ENCODE assay signal across 19 cellular contexts in genomic region chr12:107805488-107806180, GRCh38. TPM values are rescaled to one million over a fixed set of nuclear protein-coding genes. Genes with fewer than 3 reads are reported as not detected.
DNase-seq lines count a peak whose midpoint lies in the region; ATAC-seq and TF ChIP-seq lines count a peak whose summit lies in the region.
"Had no signal": no experiment of that assay in that cellular context is flagged by ENCODE, and none has a peak within 500 bp of the region (broad histone marks: within the 10 kb centered on the region; RNA-seq: fewer than 3 reads in every experiment).

No MANE protein-coding gene starts in this region.

- no peak overlapping the region for H4K91ac ChIP-seq in neuronal stem cell (ENCODE audit: low read depth, low read length, poor library complexity)

- peaks cover 14% of the 10 kb centered on the region for H3K4me1 Mint-ChIP-seq in dendritic cell treated with granulocyte-macrophage colony-stimulating factor and Interleukin-4, amounts not matched to agents 40 ng/mL and 50 ng/mL, for 4 days (ENCODE audit: low read depth)
- H3K4me1 Mint-ChIP-seq in stimulated activated memory B cell treated with anti-CD40 and anti-IgM and Interleukin-4, amounts not matched to agents 10 μg/mL and 1 μg/mL and 100 μg/mL, for 72 hours = peaks cover 7% of the 10 kb centered on the region
- peaks cover 0 to 2% (median 0%) of the 10 kb centered on the region in 4 donors for H3K4me1 Mint-ChIP-seq in CD4-positive, alpha-beta memory T cell

- no peak overlapping the region for H2AFZ ChIP-seq in neuronal stem cell (ENCODE audit: low read length)
- H2AFZ ChIP-seq: GM23338 had no signal

- POLR2A ChIA-PET in CD4-positive, alpha-beta memory T cell (lab: Charles Lee; ENCODE audit: partially characterized antibody) = no interaction called here

- no peak for TF ChIP-seq CTCF in coronary artery (IDR thresholded peaks at IDR 0.05)

- no peak overlapping the region for H3K4me2 ChIP-seq in neuronal stem cell (ENCODE audit: insufficient read depth, low read length, poor library complexity, severe bottlenecking)
- H3K4me2 ChIP-seq: GM23338 had no signal

- no peak overlapping the region for H2BK120ac ChIP-seq in neuronal stem cell (ENCODE audit: low read depth, low read length)

- H3K27me3 Mint-ChIP-seq in dendritic cell treated with granulocyte-macrophage colony-stimulating factor and Interleukin-4, amounts not matched to agents 40 ng/mL and 50 ng/mL, for 4 days = peaks cover 11% of the 10 kb centered on the region
- no peaks in the 10 kb centered on the region for H3K27me3 Mint-ChIP-seq in stimulated activated memory B cell treated with anti-CD40 and anti-IgM and Interleukin-4, amounts not matched to agents 10 μg/mL and 1 μg/mL and 100 μg/mL, for 72 hours
- H3K27me3 Mint-ChIP-seq in CD4-positive, alpha-beta memory T cell = peaks cover 10 to 12% of the 10 kb centered on the region in 2 donors

- H2AK5ac ChIP-seq in neuronal stem cell (ENCODE audit: low read depth, low read length) = peak overlapping the region; percentile 75

- H4K8ac ChIP-seq in neuronal stem cell (ENCODE audit: low read depth, low read length) = peak overlapping the region; percentile 17

- H3K14ac ChIP-seq in neuronal stem cell (ENCODE audit: low read length) = peak overlapping the region; percentile 94

- no peak overlapping the region for H2BK12ac ChIP-seq in neuronal stem cell (ENCODE audit: low read length)

- no peak overlapping the region for H2BK5ac ChIP-seq in neuronal stem cell (ENCODE audit: low read length)

- no peak overlapping the region for H3K27ac ChIP-seq in coronary artery
- no peak overlapping the region for H3K27ac ChIP-seq in neuronal stem cell (replicated peaks; ENCODE audit: low read length)
- no peak overlapping the region for H3K27ac ChIP-seq in CD4-positive, alpha-beta memory T cell (ENCODE audit: low read depth, low read length)
- H3K27ac ChIP-seq in right cardiac atrium (ENCODE audit: low read length) = no peak overlapping the region

- peaks cover 2% of the 10 kb centered on the region for H3K79me1 ChIP-seq in neuronal stem cell (ENCODE audit: low read depth, low read length)

- CTCF ChIA-PET in CD4-positive, alpha-beta memory T cell (lab: Charles Lee; ENCODE audit: partially characterized antibody) = no interaction called here

- no peaks in the 10 kb centered on the region for H3K4me1 ChIP-seq in neuronal stem cell (ENCODE audit: control insufficient read depth in 2 of 2, insufficient read depth in 1 of 2, low read depth in 1 of 2, low read length in 2 of 2)
- H3K4me1 ChIP-seq in CD4-positive, alpha-beta memory T cell (ENCODE audit: insufficient read depth, low read length) = no peaks in the 10 kb centered on the region
- H3K4me1 ChIP-seq in right cardiac atrium (ENCODE audit: control insufficient read depth, insufficient read depth, low read length) = no peaks in the 10 kb centered on the region
- H3K4me1 ChIP-seq: Caco-2, HAP-1 had no signal

- peak overlapping the region; percentile 53 for H3K4ac ChIP-seq in neuronal stem cell (ENCODE audit: low read length)

- peak overlapping the region; percentile 76 for H3K18ac ChIP-seq in neuronal stem cell (ENCODE audit: low read length)

- H3K23ac ChIP-seq in neuronal stem cell (ENCODE audit: low read depth, low read length, poor library complexity) = peak overlapping the region; percentile 43

- peak overlapping the region; percentile 4 for H3K27ac Mint-ChIP-seq in dendritic cell treated with granulocyte-macrophage colony-stimulating factor and Interleukin-4, amounts not matched to agents 40 ng/mL and 50 ng/mL, for 4 days
- H3K27ac Mint-ChIP-seq in stimulated activated memory B cell treated with anti-CD40 and anti-IgM and Interleukin-4, amounts not matched to agents 10 μg/mL and 1 μg/mL and 100 μg/mL, for 72 hours = no peak overlapping the region
- no peak overlapping the region for H3K27ac Mint-ChIP-seq in CD4-positive, alpha-beta memory T cell
- H3K27ac Mint-ChIP-seq: CD8-positive, alpha-beta T cell; GM23338; HFFc6 had no signal

- H3K36me3 ChIP-seq in neuronal stem cell (replicated peaks in 1 of 2; ENCODE audit: control insufficient read depth in 2 of 2, insufficient read depth in 2 of 2, low read length in 2 of 2) = no peaks in the 10 kb centered on the region
- H3K36me3 ChIP-seq in CD4-positive, alpha-beta memory T cell (ENCODE audit: insufficient read depth, low read length) = no peaks in the 10 kb centered on the region
- H3K36me3 ChIP-seq: HAP-1 had no signal

- H2BK15ac ChIP-seq in neuronal stem cell (ENCODE audit: low read length) = no peak overlapping the region

- no peak overlapping the region for H3K9ac ChIP-seq in neuronal stem cell (ENCODE audit: low read depth, low read length, poor library complexity)

- peak; percentile 42 for ATAC-seq in stimulated activated memory B cell treated with anti-CD40 and anti-IgM and Interleukin-4, amounts not matched to agents 10 μg/mL and 1 μg/mL and 100 μg/mL, for 72 hours
- ATAC-seq in HG02852 (IDR thresholded peaks at IDR 0.05; ENCODE audit: unreplicated experiment) (no peak), right cardiac atrium (no peak)
- ATAC-seq: CD8-positive, alpha-beta T cell; GM23338 had no signal

- no CpG with 5 or more reads among the region's 22 CpGs for WGBS in neuronal stem cell (ENCODE audit: extremely low coverage in 2 of 2, insufficient read length in 2 of 2, insufficient replicate concordance in 1 of 2), 2 donors
- WGBS in right cardiac atrium = 79% methylated on average over 22 of the region's 22 CpGs

- H3K4me3 ChIP-seq in coronary artery (no peak overlapping the region), neuronal stem cell (ENCODE audit: low read length in 2 of 2) (no peak overlapping the region), right cardiac atrium (ENCODE audit: low read length) (no peak overlapping the region)
- no peak overlapping the region for H3K4me3 ChIP-seq in CD4-positive, alpha-beta memory T cell (ENCODE audit: low read length in 2 of 2)
- H3K4me3 ChIP-seq: GM23338, HAP-1 had no signal

- no peaks in the 10 kb centered on the region for H3K9me3 Mint-ChIP-seq in dendritic cell treated with granulocyte-macrophage colony-stimulating factor and Interleukin-4, amounts not matched to agents 40 ng/mL and 50 ng/mL, for 4 days
- no peaks in the 10 kb centered on the region for H3K9me3 Mint-ChIP-seq in stimulated activated memory B cell treated with anti-CD40 and anti-IgM and Interleukin-4, amounts not matched to agents 10 μg/mL and 1 μg/mL and 100 μg/mL, for 72 hours
- H3K9me3 Mint-ChIP-seq in CD4-positive, alpha-beta memory T cell = no peaks in the 10 kb centered on the region
- H3K9me3 Mint-ChIP-seq: CD8-positive, alpha-beta T cell; GM23338 had no signal

- no peaks in the 10 kb centered on the region for H3K36me3 Mint-ChIP-seq in dendritic cell treated with granulocyte-macrophage colony-stimulating factor and Interleukin-4, amounts not matched to agents 40 ng/mL and 50 ng/mL, for 4 days (ENCODE audit: low read depth)
- H3K36me3 Mint-ChIP-seq in stimulated activated memory B cell treated with anti-CD40 and anti-IgM and Interleukin-4, amounts not matched to agents 10 μg/mL and 1 μg/mL and 100 μg/mL, for 72 hours = no peaks in the 10 kb centered on the region
- no peaks in the 10 kb centered on the region for H3K36me3 Mint-ChIP-seq in CD4-positive, alpha-beta memory T cell
- H3K36me3 Mint-ChIP-seq: CD8-positive, alpha-beta T cell had no signal

- DNase-seq in coronary artery (ENCODE audit: low spot score) (peak; percentile 66), neuronal stem cell (ENCODE audit: low spot score) (no peak), epidermal melanocyte (ENCODE audit: insufficient read length, low spot score) (no peak), right cardiac atrium (no peak)
- no peak for DNase-seq in CD4-positive, alpha-beta memory T cell
- DNase-seq: C1 segment of cervical spinal cord; Caco-2; CD8-positive, alpha-beta T cell; DMS153; DND-41; HFFc6 had no signal

- H3K27me3 ChIP-seq in neuronal stem cell (ENCODE audit: control insufficient read depth in 3 of 3, insufficient read depth in 3 of 3, low read depth in 1 of 3, low read length in 3 of 3) (peaks cover 0 to 18% (median 0%) of the 10 kb centered on the region in 3 experiments), right cardiac atrium (ENCODE audit: control insufficient read depth, insufficient read depth) (no peaks in the 10 kb centered on the region)
- no peaks in the 10 kb centered on the region for H3K27me3 ChIP-seq in CD4-positive, alpha-beta memory T cell (ENCODE audit: insufficient read depth, low read length)

- intact Hi-C loops in dendritic cell treated with granulocyte-macrophage colony-stimulating factor and Interleukin-4, amounts not matched to agents 40 ng/mL and 50 ng/mL, for 4 days (cut with micrococcal nuclease) = no loop called here
- intact Hi-C loops in CD4-positive, alpha-beta memory T cell (cut with micrococcal nuclease) = no loop called here
- intact Hi-C loops in right cardiac atrium (cut with DNase I) = no loop called here

- H3K4me3 Mint-ChIP-seq in dendritic cell treated with granulocyte-macrophage colony-stimulating factor and Interleukin-4, amounts not matched to agents 40 ng/mL and 50 ng/mL, for 4 days = no peak overlapping the region
- H3K4me3 Mint-ChIP-seq in stimulated activated memory B cell treated with anti-CD40 and anti-IgM and Interleukin-4, amounts not matched to agents 10 μg/mL and 1 μg/mL and 100 μg/mL, for 72 hours = no peak overlapping the region
- H3K4me3 Mint-ChIP-seq in CD4-positive, alpha-beta memory T cell = no peak overlapping the region
- H3K4me3 Mint-ChIP-seq: CD8-positive, alpha-beta T cell; GM23338; HFFc6 had no signal

- no peaks in the 10 kb centered on the region for H3K9me3 ChIP-seq in neuronal stem cell (replicated peaks in 1 of 2; ENCODE audit: control insufficient read depth in 2 of 2, insufficient read depth in 1 of 2, low read depth in 1 of 2, low read length in 2 of 2)
- no peaks in the 10 kb centered on the region for H3K9me3 ChIP-seq in CD4-positive, alpha-beta memory T cell (ENCODE audit: control insufficient read depth in 1 of 2, low read length in 2 of 2)
- no peaks in the 10 kb centered on the region for H3K9me3 ChIP-seq in right cardiac atrium (ENCODE audit: control insufficient read depth, low read length)
- H3K9me3 ChIP-seq: Caco-2, HAP-1 had no signal

RNA-seq across cellular contexts. Expression of gene ASCL4, which starts 31.1 kb away (rescaled TPM):
- not detected for polyA plus RNA-seq in neuronal stem cell (2013, experiment 1 of 2)
- not detected for polyA plus RNA-seq in neuronal stem cell (2013, experiment 2 of 2)
- not detected for total RNA-seq in CD4-positive, alpha-beta memory T cell
- not detected for polyA plus RNA-seq in CD4-positive, alpha-beta memory T cell
- not detected for total RNA-seq in right cardiac atrium
- polyA plus RNA-seq in right cardiac atrium = 0.02 TPM
- total RNA-seq: A172; A673; Caco-2; CD8-positive, alpha-beta T cell; GM23338; HFFc6 had no signal
- polyA plus RNA-seq: BJ, GM23338 had no signal

RNA-seq across cellular contexts. Expression of gene PRDM4, which starts 44.7 kb away (rescaled TPM):
- 13.1 TPM for polyA plus RNA-seq in neuronal stem cell (2013, experiment 1 of 2)
- polyA plus RNA-seq in neuronal stem cell (2013, experiment 2 of 2) = 13.2 TPM
- 10 to 100 TPM; 35.8 to 38.3 TPM for total RNA-seq in CD4-positive, alpha-beta memory T cell
- 10 to 100 TPM; 12.2 to 20.3 TPM for polyA plus RNA-seq in CD4-positive, alpha-beta memory T cell
- total RNA-seq in right cardiac atrium = 10 to 100 TPM; 11.6 to 14.9 (median 14.0) TPM
- 6.3 TPM for polyA plus RNA-seq in right cardiac atrium
